ENCODE assay signal across 8 cellular contexts in the genomic region with DNA sequence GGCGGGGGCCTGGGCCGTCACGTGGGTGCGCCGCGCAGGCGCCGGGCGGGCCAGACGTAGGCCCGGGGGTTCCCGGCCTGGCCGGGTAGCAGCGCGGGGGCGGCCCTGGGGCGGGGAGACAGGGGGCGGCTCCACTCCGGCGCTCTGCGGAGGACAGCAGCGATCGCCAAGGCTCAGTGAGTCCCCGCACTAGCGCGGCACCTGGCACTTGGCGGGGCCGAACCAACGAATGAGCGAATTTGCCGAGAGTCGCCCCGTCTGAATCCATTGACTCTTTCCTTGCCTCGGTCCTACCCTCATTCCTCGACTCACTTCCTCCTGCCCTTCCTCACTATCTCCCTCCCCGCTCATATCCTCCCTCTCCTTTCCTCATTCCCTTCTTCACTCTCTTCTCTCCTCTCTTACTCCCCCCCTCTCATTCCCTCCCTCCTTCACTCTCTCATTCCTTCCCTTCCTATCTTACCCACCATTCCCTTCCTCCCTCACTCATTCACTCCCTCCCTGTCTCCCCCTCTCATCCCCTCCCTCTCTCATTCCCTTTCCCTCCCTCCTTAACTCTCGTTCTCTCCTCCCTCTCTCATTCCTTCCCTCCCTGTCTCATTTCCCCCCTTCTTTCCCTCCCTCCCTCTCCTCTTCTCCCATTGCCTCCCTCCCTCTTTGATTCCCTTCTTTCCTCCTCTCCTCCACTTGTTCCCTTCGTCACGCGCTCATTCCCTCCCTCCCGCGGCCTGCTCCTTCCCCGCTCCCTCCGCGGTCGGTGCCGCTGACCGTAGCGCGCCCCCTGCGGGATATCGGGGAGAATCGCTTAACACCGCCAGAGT. TPM values are rescaled to one million over a fixed set of nuclear protein-coding genes. Genes with fewer than 3 reads are reported as not detected.
A peak's percentile ranks its signal among the peaks of the same experiment; 100 is the strongest.
DNase-seq lines count a peak whose midpoint lies in the region; ATAC-seq and TF ChIP-seq lines count a peak whose summit lies in the region.

No MANE protein-coding gene starts in this region.

- H3K27me3 ChIP-seq in AG04450 (ENCODE audit: control insufficient read depth, insufficient read depth, low read length) = no peaks in the 10 kb centered on the region
- no peaks in the 10 kb centered on the region for H3K27me3 ChIP-seq in spleen (replicated peaks in 1 of 7)

- CTCF ChIA-PET in AG04450 (lab: Charles Lee) = interaction anchor here (0.9 kb wide), 1 partner anchor 78 kb away, joined by 4 read pairs; no protein-coding TSS in a partner anchor

- ATAC-seq in GM18867 (IDR thresholded peaks at IDR 0.05; ENCODE audit: unreplicated experiment) (peak; percentile 82), HG03097 (IDR thresholded peaks at IDR 0.05; ENCODE audit: low FRiP score, unreplicated experiment) (peak; percentile 69)

- 0 to 1% (median 0%) methylated on average over 32 to 54 of the region's 54 CpGs for WGBS in spleen, 5 donors

- peaks cover 13 to 52% (median 30%) of the 10 kb centered on the region in 6 donors for H3K4me1 ChIP-seq in spleen

- POLR2A ChIA-PET in AG04450 (lab: Yijun Ruan, JAX) = no interaction called here

- H3K4me3 ChIP-seq in AG04450 (ENCODE audit: low read depth, low read length) (peak overlapping the region; percentile 80), spleen (peak overlapping the region; percentile 60 to 92 (median 75))

- intact Hi-C loops in spleen (cut with DNase I; ENCODE audit: low total_unique reads) = loop anchor here (2.0 to 5.0 kb wide), 2 partner anchors 39 to 77 kb away; no protein-coding TSS in a partner anchor

- H3K27ac ChIP-seq in AG04450 (ENCODE audit: low read depth, low read length) (peak overlapping the region; percentile 89), caudate nucleus (ENCODE audit: low read depth, low read length) (peak overlapping the region; percentile 96), spleen (peak overlapping the region; percentile 90 to 96 (median 92))

- peaks cover 0 to 18% (median 3%) of the 10 kb centered on the region in 6 donors for H3K36me3 ChIP-seq in spleen

- DNase-seq in AG04450 (ENCODE audit: low read depth, low spot score) (peak; percentile 49), NCI-H2227 treated with DMSO at 0.1 percent for 48 hours (lab: John Stamatoyannopoulos, UW) (peak; percentile 88), caudate nucleus (lab: John Stamatoyannopoulos, UW) (peak in 60 of 61 donors; percentile 37 to 97 (median 87)), inferior parietal cortex (ENCODE audit: extremely low spot score) (peak; percentile 96), spleen (peak; percentile 99)
- DNase-seq in activated CD4-positive, CD25-positive, alpha-beta regulatory T cell (lab: John Stamatoyannopoulos, UW) = peak; percentile 80 to 91 (median 86)

- TF ChIP-seq POLR2A in spleen (IDR thresholded peaks at IDR 0.05) = no peak

- H3K9me3 ChIP-seq in AG04450 (ENCODE audit: control insufficient read depth, insufficient read depth, low read length) (no peaks in the 10 kb centered on the region), spleen (no peaks in the 10 kb centered on the region)

- TF ChIP-seq CTCF in AG04450 (IDR thresholded peaks at IDR 0.05; ENCODE audit: low read depth, low read length) (peak; percentile 92), spleen (IDR thresholded peaks at IDR 0.05 in 8 of 11, conservative IDR thresholded peaks at IDR 0.05 in 3 of 11) (peak; percentile 82 to 95 (median 89))

RNA-seq across cellular contexts. Expression of a gene that starts 0.5 kb away (rescaled TPM):
- polyA plus RNA-seq in AG04450 (2011; rRNA removed) = 30.2 and 33.2 TPM in 2 replicates
- 35.1 and 39.0 TPM in 2 replicates for polyA minus RNA-seq in AG04450 (2011; rRNA and poly(A)+ RNA removed)
- total RNA-seq in spleen = 10 to 100 TPM; 20.9 to 40.6 (median 36.0) TPM
- polyA plus RNA-seq in spleen = 10 to 100 TPM; 14.0 to 20.8 (median 15.4) TPM

RNA-seq across cellular contexts. Expression of a gene that starts 11.3 kb away (rescaled TPM):
- polyA plus RNA-seq in AG04450 (2011; rRNA removed) (17.3 and 25.4 TPM in 2 replicates), spleen (10 to 100 TPM; 32.2 to 80.1 (median 78.3) TPM)
- 43.3 and 49.2 TPM in 2 replicates for polyA minus RNA-seq in AG04450 (2011; rRNA and poly(A)+ RNA removed)
- total RNA-seq in spleen = 100 to 1,000 TPM in 4 of 7 donors, 10 to 100 TPM in 3; 76.4 to 162 (median 118) TPM

RNA-seq across cellular contexts. Expression of a gene that starts 58.4 kb away (rescaled TPM):
- 7.3 and 10.5 TPM in 2 replicates for polyA plus RNA-seq in AG04450 (2011; rRNA removed)
- polyA minus RNA-seq in AG04450 (2011; rRNA and poly(A)+ RNA removed) = 7.9 and 12.5 TPM in 2 replicates
- 10 to 100 TPM in 5 of 7 donors, 1 to 10 TPM in 2; 7.1 to 18.0 (median 10.6) TPM for total RNA-seq in spleen
- polyA plus RNA-seq in spleen = 1 to 10 TPM; 1.1 to 3.0 (median 1.2) TPM

Comparison
In these comparisons a context has a peak if more than half of its experiments do, and no peak if none do; other contexts are left out.
1. Peak in every context shown above with its lines: DNase-seq, ATAC-seq, H3K4me3 ChIP-seq and H3K27ac ChIP-seq.
2. DNase-seq: peak in every context shown above with its lines; median percentile 99 in spleen; 96 in inferior parietal cortex; 88 in NCI-H2227 treated with DMSO at 0.1 percent for 48 hours; 87 in caudate nucleus; 86 in activated CD4-positive, CD25-positive, alpha-beta regulatory T cell; 49 in AG04450.